ENCODE assay signal across 16 cellular contexts in genomic region chr1:159889202-159889601, GRCh38. TPM values are rescaled to one million over a fixed set of nuclear protein-coding genes. Genes with fewer than 3 reads are reported as not detected.
A peak's percentile ranks its signal among the peaks of the same experiment; 100 is the strongest.
DNase-seq lines count a peak whose midpoint lies in the region; ATAC-seq and TF ChIP-seq lines count a peak whose summit lies in the region.
"Had no signal": no experiment of that assay in that cellular context is flagged by ENCODE, and none has a peak within 500 bp of the region (broad histone marks: within the 10 kb centered on the region; RNA-seq: fewer than 3 reads in every experiment).

No MANE protein-coding gene starts in this region.

- in situ Hi-C loops in mammary epithelial cell (cut with MboI; ENCODE audit: low sequenced_read_pairs in 2 of 2), result loop anchor here in 1 of 2 donors (25.0 kb wide), 1 partner anchor 727 kb away; the partner anchor contains the start of gene CADM3

- H4K20me1 ChIP-seq in Karpas-422 (ENCODE audit: insufficient read depth, low read depth, low read length) (no peaks in the 10 kb centered on the region), mammary epithelial cell (ENCODE audit: insufficient read depth, low read length) (no peaks in the 10 kb centered on the region)

- no peaks in the 10 kb centered on the region for H3K27me3 Mint-ChIP-seq in stimulated activated naive B cell treated with anti-CD40 and anti-IgM and Interleukin-4, amounts not matched to agents 10 μg/mL and 1 μg/mL and 100 μg/mL, for 72 hours
- H3K27me3 Mint-ChIP-seq: activated naive CD8-positive, alpha-beta T cell treated with anti-CD3 and anti-CD28 coated beads for 36 hours had no signal

- no TSS peak for BruUV-seq in mammary epithelial cell (replicated peaks; lab: Mats Ljungman, UMichigan)

- H3K79me2 ChIP-seq in Karpas-422 (ENCODE audit: low read length) (no peaks in the 10 kb centered on the region), mammary epithelial cell (ENCODE audit: insufficient read depth, low read length) (no peaks in the 10 kb centered on the region)

- peaks cover 24% of the 10 kb centered on the region for H3K4me1 ChIP-seq in Karpas-422 (ENCODE audit: low read length)
- peaks cover 21% of the 10 kb centered on the region for H3K4me1 ChIP-seq in mammary epithelial cell (ENCODE audit: insufficient read depth, low read length)

- no peak overlapping the region for H3K27ac ChIP-seq in Karpas-422 (ENCODE audit: low read length)
- H3K27ac ChIP-seq in mammary epithelial cell (ENCODE audit: insufficient read depth, low read depth, low read length), result no peak overlapping the region

- H3K4me2 ChIP-seq in Karpas-422 (ENCODE audit: low read depth, low read length, poor library complexity, severe bottlenecking) (peak overlapping the region; percentile 30), mammary epithelial cell (ENCODE audit: insufficient read depth, low read depth, low read length) (no peak overlapping the region)

- dilution Hi-C loops in mammary epithelial cell (cut with HindIII; ENCODE audit: low sequenced_read_pairs), result loop anchor here (5.0 to 25.0 kb wide), 3 partner anchors 78 to 677 kb away; partner anchors contain the start of genes ACKR1 and APCS

- ATAC-seq in stimulated activated naive B cell treated with anti-CD40 and anti-IgM and Interleukin-4, amounts not matched to agents 10 μg/mL and 1 μg/mL and 100 μg/mL, for 72 hours (replicated peaks), result peak; percentile 45 to 46

- H3K36me3 Mint-ChIP-seq in stimulated activated naive B cell treated with anti-CD40 and anti-IgM and Interleukin-4, amounts not matched to agents 10 μg/mL and 1 μg/mL and 100 μg/mL, for 72 hours, result peaks cover 4 to 9% of the 10 kb centered on the region in 2 donors
- H3K36me3 Mint-ChIP-seq: activated naive CD8-positive, alpha-beta T cell treated with anti-CD3 and anti-CD28 coated beads for 36 hours had no signal

- no peaks in the 10 kb centered on the region for H3K9me3 Mint-ChIP-seq in stimulated activated naive B cell treated with anti-CD40 and anti-IgM and Interleukin-4, amounts not matched to agents 10 μg/mL and 1 μg/mL and 100 μg/mL, for 72 hours
- H3K9me3 Mint-ChIP-seq: activated naive CD8-positive, alpha-beta T cell treated with anti-CD3 and anti-CD28 coated beads for 36 hours had no signal

- H3K9ac ChIP-seq in Karpas-422 (ENCODE audit: low read length), result 0 out of 2 replicates have a peak overlapping the region, but pooled peaks have one; percentile 2
- no peak overlapping the region for H3K9ac ChIP-seq in mammary epithelial cell (ENCODE audit: insufficient read depth, low read length)

- CTCF ChIA-PET in mammary epithelial cell (lab: Charles Lee; ENCODE audit: low non-redundant PET), result no interaction called here

- TF ChIP-seq CTCF in mammary epithelial cell (conservative IDR thresholded peaks at IDR 0.05 in 1 of 2, IDR thresholded peaks at IDR 0.05 in 1 of 2; ENCODE audit: extremely low read depth in 1 of 2, insufficient read depth in 1 of 2, low read depth in 1 of 2, low read length in 2 of 2), result no peak

- peak overlapping the region; percentile 65; the same call in 1 of the 2 replicates for H2AFZ ChIP-seq in Karpas-422 (ENCODE audit: low read length)
- H2AFZ ChIP-seq in mammary epithelial cell (ENCODE audit: low read depth, low read length), result peak overlapping the region; percentile 80

- 93% methylated on average over 4 of the region's 4 CpGs for WGBS in mammary epithelial cell (ENCODE audit: low coverage, missing lambda C conversion rate)

- H3K4me3 Mint-ChIP-seq in stimulated activated naive B cell treated with anti-CD40 and anti-IgM and Interleukin-4, amounts not matched to agents 10 μg/mL and 1 μg/mL and 100 μg/mL, for 72 hours, result no peak overlapping the region
- H3K4me3 Mint-ChIP-seq: activated naive CD8-positive, alpha-beta T cell treated with anti-CD3 and anti-CD28 coated beads for 36 hours had no signal

- H3K36me3 ChIP-seq in Karpas-422 (ENCODE audit: insufficient read depth, low read length) (no peaks in the 10 kb centered on the region), mammary epithelial cell (ENCODE audit: insufficient read depth, low read length) (no peaks in the 10 kb centered on the region)

- no peaks in the 10 kb centered on the region for H3K9me3 ChIP-seq in Karpas-422 (ENCODE audit: low read length)
- no peaks in the 10 kb centered on the region for H3K9me3 ChIP-seq in mammary epithelial cell (replicated peaks; ENCODE audit: insufficient read depth, low read length)

- H3K4me3 ChIP-seq in Karpas-422 (ENCODE audit: low read length) (no peak overlapping the region), mammary epithelial cell (replicated peaks in 1 of 3; ENCODE audit: insufficient read depth in 1 of 3, low read depth in 2 of 3, low read length in 3 of 3) (no peak overlapping the region)

- DNase-seq in NCI-H510A treated with DMSO at 0.1 percent for 48 hours (lab: John Stamatoyannopoulos, UW) (peak; percentile 9), NCI-H510A (lab: John Stamatoyannopoulos, UW) (no peak), Karpas-422 (peak; percentile 68), mammary epithelial cell (no peak), islet precursor cell (no peak), SIG-M5 treated with dmso at 0.1 percent for 504 hours (lab: John Stamatoyannopoulos, UW; ENCODE audit: unreplicated experiment) (no peak), HUDEP-2 (lab: John Stamatoyannopoulos, UW; ENCODE audit: unreplicated experiment in 76 of 76) (no peak)
- no peak for DNase-seq in stimulated activated naive B cell treated with anti-CD40 and anti-IgM and Interleukin-4, amounts not matched to agents 10 μg/mL and 1 μg/mL and 100 μg/mL, for 72 hours
- DNase-seq: activated naive CD8-positive, alpha-beta T cell treated with anti-CD3 and anti-CD28 coated beads for 36 hours; NCI-H146; stimulated activated naive CD4-positive, alpha-beta T cell had no signal

- no peaks in the 10 kb centered on the region for H3K27me3 ChIP-seq in Karpas-422 (ENCODE audit: low read length)
- no peaks in the 10 kb centered on the region for H3K27me3 ChIP-seq in mammary epithelial cell (ENCODE audit: insufficient read depth, low read length)

- H3K9me2 ChIP-seq in Karpas-422 (replicated peaks; ENCODE audit: insufficient read depth, low read length), result no peaks in the 10 kb centered on the region

- H3K27ac Mint-ChIP-seq in stimulated activated naive B cell treated with anti-CD40 and anti-IgM and Interleukin-4, amounts not matched to agents 10 μg/mL and 1 μg/mL and 100 μg/mL, for 72 hours, result no peak overlapping the region
- H3K27ac Mint-ChIP-seq: activated naive CD8-positive, alpha-beta T cell treated with anti-CD3 and anti-CD28 coated beads for 36 hours had no signal

- H3K4me1 Mint-ChIP-seq in stimulated activated naive B cell treated with anti-CD40 and anti-IgM and Interleukin-4, amounts not matched to agents 10 μg/mL and 1 μg/mL and 100 μg/mL, for 72 hours, result peaks cover 15 to 33% of the 10 kb centered on the region in 2 donors

- intact Hi-C loops in mammary epithelial cell (cut with micrococcal nuclease), result loop anchor here (10.0 kb wide), 1 partner anchor 294 kb away; no protein-coding TSS in a partner anchor

RNA-seq across cellular contexts. Expression of gene CFAP45, which starts 10.8 kb away (rescaled TPM):
- 1.2 TPM in 1 of 2 replicates, not detected in the other for total RNA-seq in Karpas-422 (2014; rRNA removed; shearing (Covaris generic); ENCODE audit: low replicate concordance)
- total RNA-seq in mammary epithelial cell, result under 1 TPM in 1 of 2 donors, not detected in 1; 0.82 TPM
- 0.36 TPM for polyA plus RNA-seq in mammary epithelial cell
- polyA minus RNA-seq in mammary epithelial cell, result not detected
- total RNA-seq: left lobe of liver had no signal

RNA-seq across cellular contexts. Expression of gene VSIG8, which starts 26.7 kb away (rescaled TPM):
- total RNA-seq in Karpas-422 (2014; rRNA removed; shearing (Covaris generic); ENCODE audit: low replicate concordance), result not detected in 2 replicates
- not detected for total RNA-seq in mammary epithelial cell
- polyA plus RNA-seq in mammary epithelial cell, result not detected
- polyA minus RNA-seq in mammary epithelial cell, result not detected
- total RNA-seq: activated naive CD8-positive, alpha-beta T cell treated with anti-CD3 and anti-CD28 coated beads for 36 hours; dermis blood vessel endothelial cell; frontal cortex; left lobe of liver; omental fat pad; T-helper 2 cell treated with Interferon-gamma antibody and Interleukin-4, amounts not matched to agents 100 ng/mL and 5 ng/mL, for 36 hours had no signal

RNA-seq across cellular contexts. Expression of gene TAGLN2, which starts 36.1 kb away (rescaled TPM):
- 141 and 188 TPM in 2 replicates for total RNA-seq in Karpas-422 (2014; rRNA removed; shearing (Covaris generic); ENCODE audit: low replicate concordance)
- 100 to 1,000 TPM; 178 to 454 TPM for total RNA-seq in mammary epithelial cell
- 748 TPM for polyA plus RNA-seq in mammary epithelial cell
- 594 TPM for polyA minus RNA-seq in mammary epithelial cell

RNA-seq across cellular contexts. Expression of gene IGSF9, which starts 56.2 kb away (rescaled TPM):
- total RNA-seq in Karpas-422 (2014; rRNA removed; shearing (Covaris generic); ENCODE audit: low replicate concordance), result not detected in 2 replicates
- total RNA-seq in mammary epithelial cell, result 10 to 100 TPM in 1 of 2 donors, 1 to 10 TPM in 1; 1.2 to 21.9 TPM
- polyA plus RNA-seq in mammary epithelial cell, result 8.3 TPM
- polyA minus RNA-seq in mammary epithelial cell, result 19.1 TPM
- total RNA-seq: dermis blood vessel endothelial cell had no signal

Comparison
In these comparisons a context has a peak if more than half of its experiments do, and no peak if none do; other contexts are left out.
1. DNase-seq: peak in NCI-H510A treated with DMSO at 0.1 percent for 48 hours (single experiment) and Karpas-422 (single experiment); none in NCI-H510A (single experiment), mammary epithelial cell (single experiment), stimulated activated naive B cell treated with anti-CD40 and anti-IgM and Interleukin-4, amounts not matched to agents 10 μg/mL and 1 μg/mL and 100 μg/mL, for 72 hours (single experiment), islet precursor cell (single experiment), SIG-M5 treated with dmso at 0.1 percent for 504 hours (single experiment) and HUDEP-2 (0 of 76).